9 cellular contexts compared by ENCODE assay signal in the genomic region with DNA sequence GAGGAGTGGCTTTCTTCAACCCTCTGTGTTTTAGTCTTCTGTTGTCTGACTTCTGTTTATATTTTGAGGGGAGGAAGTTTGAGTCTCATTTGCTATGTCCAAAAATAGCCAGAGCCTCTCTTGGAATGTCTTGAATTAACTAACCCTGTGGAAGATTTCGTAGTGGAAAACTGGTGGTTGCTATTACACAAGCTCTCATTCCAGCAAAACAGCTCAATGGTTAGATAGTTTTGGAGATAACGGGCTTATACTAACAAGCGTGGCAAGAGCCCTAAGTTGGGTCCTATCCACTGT. TPM values are rescaled to one million over a fixed set of nuclear protein-coding genes. Genes with fewer than 3 reads are reported as not detected.
A peak's percentile ranks its signal among the peaks of the same experiment; 100 is the strongest.
DNase-seq lines count a peak whose midpoint lies in the region; ATAC-seq, FAIRE-seq and TF ChIP-seq lines count a peak whose summit lies in the region.
"Had no signal": no experiment of that assay in that cellular context is flagged by ENCODE, and none has a peak within 500 bp of the region (broad histone marks: within the 10 kb centered on the region; RNA-seq: fewer than 3 reads in every experiment).

No MANE protein-coding gene starts in this region.

- dilution Hi-C loops in keratinocyte (cut with MboI; ENCODE audit: extremely low pct_ligation_motif_present, low sequenced_read_pairs): no loop called here

- H3K27ac Mint-ChIP-seq in central memory CD8-positive, alpha-beta T cell (ENCODE audit: low read depth): no peak overlapping the region

- intact Hi-C loops in OCI-LY7 (cut with micrococcal nuclease; ENCODE audit: unreplicated experiment) (no loop called here), head of caudate nucleus (cut with DNase I) (no loop called here)

- ATAC-seq in central memory CD8-positive, alpha-beta T cell (replicated peaks; ENCODE audit: extremely low read depth, poor library complexity, severe bottlenecking): no peak

- no peak for FAIRE-seq in keratinocyte (lab: Jason Lieb, UNC)
- FAIRE-seq in small intestine (lab: Jason Lieb, UNC): no peak

- no peaks in the 10 kb centered on the region for H3K27me3 ChIP-seq in keratinocyte (ENCODE audit: control insufficient read depth, extremely low read depth, insufficient read depth, low read length)
- H3K27me3 ChIP-seq in skeletal muscle tissue (ENCODE audit: control insufficient read depth in 3 of 3, insufficient read depth in 3 of 3, low read length in 3 of 3): peaks cover 0 to 23% (median 22%) of the 10 kb centered on the region in 3 donors
- peaks cover 0 to 3% of the 10 kb centered on the region in 2 donors for H3K27me3 ChIP-seq in small intestine (ENCODE audit: control insufficient read depth in 2 of 2, insufficient read depth in 2 of 2, low read length in 2 of 2)

- peak overlapping the region; percentile 88 for H3K4me2 ChIP-seq in keratinocyte (ENCODE audit: control insufficient read depth, extremely low read depth, insufficient read depth, low read depth, low read length)
- H3K4me2 ChIP-seq in OCI-LY7 (ENCODE audit: low read length): no peak overlapping the region

- DNase-seq in central memory CD8-positive, alpha-beta T cell (ENCODE audit: low spot score in 2 of 2): no peak
- DNase-seq in keratinocyte (ENCODE audit: low read depth, low spot score) (no peak), OCI-LY7 (ENCODE audit: low spot score) (no peak), small intestine (no peak), head of caudate nucleus (no peak)
- no peak for DNase-seq in stimulated activated naive CD4-positive, alpha-beta T cell treated with Interleukin-2 at 50 U/mL for 16 hours (lab: John Stamatoyannopoulos, UW)
- DNase-seq: stimulated activated CD4-positive, alpha-beta T cell treated with anti-CD3 and anti-CD28 coated beads, Interleukin-1b, Interleukin-23, amount 100 ng/mL, for 48 hours had no signal

- POLR2A ChIA-PET in HEK293 (lab: Yijun Ruan, JAX): interaction anchor here (0.6 to 3.3 kb wide), 8 partner anchors 9 to 563 kb away, joined by 3 to 62 read pairs (median 4); partner anchors contain the start of gene STX7
- POLR2A ChIA-PET in OCI-LY7 (lab: Charles Lee): interaction anchor here (0.6 kb wide), 1 partner anchor 40 kb away, joined by 6 read pairs; no protein-coding TSS in a partner anchor

- H3K4me1 Mint-ChIP-seq in central memory CD8-positive, alpha-beta T cell: peaks cover 6% of the 10 kb centered on the region

- TF ChIP-seq CTCF in HEK293 (tag by site-specific recombination; IDR thresholded peaks at IDR 0.05) (no peak), keratinocyte (optimal IDR thresholded peaks at IDR 0.05 in 1 of 3, IDR thresholded peaks at IDR 0.05 in 1 of 3, conservative IDR thresholded peaks at IDR 0.05 in 1 of 3; ENCODE audit: extremely low read depth in 1 of 3, insufficient read depth in 2 of 3, low read length in 3 of 3) (no peak), OCI-LY7 (conservative IDR thresholded peaks at IDR 0.05; ENCODE audit: low read length) (no peak)

- no peaks in the 10 kb centered on the region for H3K9me1 ChIP-seq in keratinocyte (ENCODE audit: control insufficient read depth, extremely low read depth, insufficient read depth, low read length)

- peak overlapping the region; percentile 77 for H3K4me3 Mint-ChIP-seq in central memory CD8-positive, alpha-beta T cell

- H3K4me1 ChIP-seq in HEK293 (ENCODE audit: control insufficient read depth, insufficient read depth, low read length): peaks cover 17% of the 10 kb centered on the region
- H3K4me1 ChIP-seq in keratinocyte (ENCODE audit: control insufficient read depth, extremely low read depth, insufficient read depth, low read length): peaks cover 38% of the 10 kb centered on the region
- peaks cover 10 to 17% (median 13%) of the 10 kb centered on the region in 3 donors for H3K4me1 ChIP-seq in skeletal muscle tissue (ENCODE audit: control insufficient read depth in 3 of 3, insufficient read depth in 3 of 3, low read length in 3 of 3)
- H3K4me1 ChIP-seq in OCI-LY7 (ENCODE audit: insufficient read depth, low read length, poor library complexity, severe bottlenecking): peaks cover 12% of the 10 kb centered on the region
- H3K4me1 ChIP-seq in small intestine (ENCODE audit: control insufficient read depth in 2 of 2, insufficient read depth in 1 of 2, low read depth in 1 of 2, low read length in 1 of 2): no peaks in the 10 kb centered on the region

- H3K9ac ChIP-seq in keratinocyte (ENCODE audit: control insufficient read depth, extremely low read depth, insufficient read depth, low read length): no peak overlapping the region
- H3K9ac ChIP-seq in skeletal muscle tissue (ENCODE audit: low read depth in 1 of 3, low read length in 3 of 3): peak overlapping the region; percentile 73 to 86 (median 78)

- no peaks in the 10 kb centered on the region for H3K9me3 ChIP-seq in HEK293 (ENCODE audit: control insufficient read depth, insufficient read depth, low read depth, low read length)
- no peaks in the 10 kb centered on the region for H3K9me3 ChIP-seq in keratinocyte (ENCODE audit: control insufficient read depth, low read depth, low read length)
- no peaks in the 10 kb centered on the region for H3K9me3 ChIP-seq in skeletal muscle tissue (ENCODE audit: control insufficient read depth in 3 of 3, low read length in 3 of 3)
- no peaks in the 10 kb centered on the region for H3K9me3 ChIP-seq in OCI-LY7 (ENCODE audit: low read length)
- H3K9me3 ChIP-seq in small intestine (ENCODE audit: control insufficient read depth, low read depth): no peaks in the 10 kb centered on the region

- H3K9me3 Mint-ChIP-seq in central memory CD8-positive, alpha-beta T cell: no peaks in the 10 kb centered on the region

- H3K9me2 ChIP-seq in OCI-LY7 (ENCODE audit: insufficient read depth, low read length): no peaks in the 10 kb centered on the region

- BruUV-seq in OCI-LY7 (replicated peaks; lab: Mats Ljungman, UMichigan): no TSS peak

- H3K36me3 ChIP-seq in HEK293 (ENCODE audit: control insufficient read depth in 2 of 2, insufficient read depth in 1 of 2, low read length in 2 of 2): peaks cover 0 to 8% of the 10 kb centered on the region in 2 experiments; a peak in 1 of 3 replicates
- H3K36me3 ChIP-seq in keratinocyte (ENCODE audit: control insufficient read depth in 2 of 2, extremely low read depth in 1 of 2, insufficient read depth in 2 of 2, low read length in 2 of 2): peaks cover 3 to 9% of the 10 kb centered on the region in 2 experiments
- H3K36me3 ChIP-seq in skeletal muscle tissue (ENCODE audit: control insufficient read depth in 3 of 3, insufficient read depth in 3 of 3, low read length in 3 of 3): peaks cover 0 to 3% (median 0%) of the 10 kb centered on the region in 3 donors
- no peaks in the 10 kb centered on the region for H3K36me3 ChIP-seq in OCI-LY7 (ENCODE audit: insufficient read depth, low read length)
- H3K36me3 ChIP-seq in small intestine (ENCODE audit: control insufficient read depth in 2 of 2, insufficient read depth in 2 of 2, low read length in 2 of 2): no peaks in the 10 kb centered on the region

- H3K4me3 ChIP-seq in HEK293 (ENCODE audit: low read depth, low read length): peak overlapping the region; percentile 73
- H3K4me3 ChIP-seq in keratinocyte (ENCODE audit: control insufficient read depth in 2 of 3, extremely low read depth in 1 of 3, insufficient read depth in 2 of 3, low read depth in 1 of 3, low read length in 3 of 3): peak overlapping the region; percentile 56 to 87 (median 83)
- peak overlapping the region; percentile 81 to 85 (median 84) for H3K4me3 ChIP-seq in skeletal muscle tissue (ENCODE audit: low read length in 3 of 3)
- H3K4me3 ChIP-seq in OCI-LY7 (ENCODE audit: low read depth, low read length, poor library complexity, severe bottlenecking): no peak overlapping the region
- H3K4me3 ChIP-seq in small intestine (ENCODE audit: low read depth in 1 of 2, low read length in 2 of 2): no peak overlapping the region

- H4K20me1 ChIP-seq in keratinocyte (ENCODE audit: control insufficient read depth, extremely low read depth, insufficient read depth, low read length): no peaks in the 10 kb centered on the region
- no peaks in the 10 kb centered on the region for H4K20me1 ChIP-seq in OCI-LY7 (ENCODE audit: insufficient read depth, low read length)

- no peak overlapping the region for H2AFZ ChIP-seq in keratinocyte (ENCODE audit: control insufficient read depth, low read length)
- no peak overlapping the region for H2AFZ ChIP-seq in OCI-LY7 (ENCODE audit: low read length)

- CTCF ChIA-PET in HEK293 (lab: Yijun Ruan, JAX): interaction anchor here (0.5 to 9.1 kb wide), 15 partner anchors 9 to 870 kb away, joined by 3 to 113 read pairs (median 5); partner anchors contain the start of gene STX7
- CTCF ChIA-PET in OCI-LY7 (lab: Charles Lee; ENCODE audit: unreplicated experiment): no interaction called here

- H3K27ac ChIP-seq in HEK293 (ENCODE audit: extremely low read depth, low read depth, low read length): no peak overlapping the region; the same call in 1 of the 2 replicates
- H3K27ac ChIP-seq in keratinocyte (ENCODE audit: control insufficient read depth, insufficient read depth, low read length): no peak overlapping the region
- H3K27ac ChIP-seq in skeletal muscle tissue (ENCODE audit: low read depth, low read length): peak overlapping the region; percentile 84
- H3K27ac ChIP-seq in OCI-LY7 (ENCODE audit: low read depth, low read length, poor library complexity, severe bottlenecking): no peak overlapping the region
- peak overlapping the region in 1 of 2 donors; percentile 94 for H3K27ac ChIP-seq in small intestine (ENCODE audit: low read depth in 1 of 2, low read length in 1 of 2)

- 41 to 47% (median 46%) methylated on average over 3 of the region's 3 CpGs for WGBS in small intestine, 3 donors

- peaks cover 4% of the 10 kb centered on the region for H3K36me3 Mint-ChIP-seq in central memory CD8-positive, alpha-beta T cell (ENCODE audit: insufficient read depth)

- H3K79me2 ChIP-seq in keratinocyte (ENCODE audit: control insufficient read depth, insufficient read depth, low read length) (peaks cover 4% of the 10 kb centered on the region), OCI-LY7 (ENCODE audit: insufficient read depth, low read depth, low read length) (no peaks in the 10 kb centered on the region)

- peaks cover 73% of the 10 kb centered on the region for H3K27me3 Mint-ChIP-seq in central memory CD8-positive, alpha-beta T cell

RNA-seq across cellular contexts. Expression of gene CCN2, which starts 1.6 kb away (rescaled TPM):
- polyA plus RNA-seq in keratinocyte: 41.4 to 108 TPM (median 78.2 TPM) in 3 replicates
- 18.2 TPM for polyA plus RNA-seq in keratinocyte (2011; ENCODE audit: low read depth)
- polyA plus RNA-seq in keratinocyte (2011; cell fraction: cytosol; rRNA removed): 34.1 and 43.9 TPM in 2 replicates
- 221 and 225 TPM in 2 replicates for polyA plus RNA-seq in keratinocyte (2011; cell fraction: nucleus; rRNA removed)
- polyA plus RNA-seq in keratinocyte (2012; ENCODE audit: low replicate concordance): 27.5 and 97.8 TPM in 2 replicates
- 14.0 to 65.9 TPM (median 31.1 TPM) in 3 replicates for polyA minus RNA-seq in keratinocyte
- polyA minus RNA-seq in keratinocyte (2011; cell fraction: cytosol; rRNA and poly(A)+ RNA removed): 33.4 TPM
- polyA minus RNA-seq in keratinocyte (2011; cell fraction: nucleus; rRNA and poly(A)+ RNA removed): 72.1 and 113 TPM in 2 replicates
- 29.7 TPM for total RNA-seq in skeletal muscle tissue
- total RNA-seq in OCI-LY7 (2014; rRNA removed; shearing (Covaris generic)): not detected in 2 replicates
- 0.36 TPM in 1 of 2 replicates, not detected in the other for total RNA-seq in OCI-LY7 (2022)
- 10 to 100 TPM in 1 of 3 donors, 1 to 10 TPM in 2; 1.3 to 83.6 (median 3.2) TPM for polyA plus RNA-seq in small intestine

Comparison
In these comparisons a context has a peak if more than half of its experiments do, and no peak if none do; other contexts are left out.
1. H3K4me3 ChIP-seq: peak in HEK293 (single experiment), keratinocyte (3 of 3) and skeletal muscle tissue (3 of 3); none in OCI-LY7 (single experiment) and small intestine (0 of 2).
2. RNA of gene CCN2, which starts 1.6 kb away (total RNA-seq): 29.7 TPM in skeletal muscle tissue (single experiment); 0.36 TPM in OCI-LY7; every median in the first group is over 10 times any median in the second.